10 cellular contexts compared by ENCODE assay signal in the genomic region with DNA sequence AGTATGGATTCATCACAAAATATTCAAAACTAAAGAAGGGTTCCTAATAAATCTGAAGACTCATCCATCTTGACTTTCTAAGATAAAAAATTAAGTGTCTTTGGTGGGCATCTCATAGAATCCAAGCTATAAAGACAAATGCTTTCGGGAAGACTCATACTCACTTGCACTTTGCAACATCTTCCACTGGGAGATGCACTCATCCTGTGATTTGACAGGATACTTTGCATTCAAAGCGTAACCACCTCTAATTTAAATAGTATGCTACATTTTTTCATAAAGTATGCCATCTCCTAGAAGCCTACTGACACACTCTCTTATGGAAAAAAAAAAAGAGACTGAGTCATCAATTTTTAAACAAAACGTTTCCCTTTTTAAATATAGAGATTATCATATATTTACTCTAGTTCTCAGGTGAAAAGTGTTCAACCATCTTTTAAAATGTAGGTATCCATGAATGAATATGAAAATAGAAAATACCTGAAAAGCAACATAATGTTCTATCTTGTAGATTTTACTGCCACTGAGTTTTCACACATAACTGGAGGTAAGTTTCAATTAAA.
DNase-seq lines count a peak whose midpoint lies in the region; ATAC-seq, FAIRE-seq and TF ChIP-seq lines count a peak whose summit lies in the region.
"Had no signal": no experiment of that assay in that cellular context is flagged by ENCODE, and none has a peak within 500 bp of the region (broad histone marks: within the 10 kb centered on the region; RNA-seq: fewer than 3 reads in every experiment).

No MANE protein-coding gene starts in this region.

- no peak for TF ChIP-seq POLR2A in upper lobe of left lung (IDR thresholded peaks at IDR 0.05)

- H2BK120ac ChIP-seq in mesendoderm (ENCODE audit: low read depth, low read length), result no peak overlapping the region

- H3K9me2 ChIP-seq in MM.1S (replicated peaks; ENCODE audit: insufficient read depth, low read length), result no peaks in the 10 kb centered on the region

- WGBS in mesendoderm (ENCODE audit: extremely low coverage, insufficient coverage, low lambda C conversion rate), result no CpG with 5 or more reads among the region's 3 CpGs
- 59 to 66% methylated on average over 3 of the region's 3 CpGs for WGBS in upper lobe of left lung, 2 donors

- no peak overlapping the region for H3K4me3 ChIP-seq in MM.1S (ENCODE audit: low read length)
- H3K4me3 ChIP-seq in bronchial epithelial cell (ENCODE audit: low read depth, low read length), result no peak overlapping the region
- no peak overlapping the region for H3K4me3 ChIP-seq in mesendoderm (ENCODE audit: low read length)
- H3K4me3 ChIP-seq in upper lobe of left lung, result no peak overlapping the region
- H3K4me3 ChIP-seq: ascending aorta had no signal

- no peak overlapping the region for H4K8ac ChIP-seq in mesendoderm (ENCODE audit: low read depth, low read length)

- H3K9me3 ChIP-seq in MM.1S (replicated peaks; ENCODE audit: insufficient read depth, low read length) (no peaks in the 10 kb centered on the region), upper lobe of left lung (no peaks in the 10 kb centered on the region)
- H3K9me3 ChIP-seq: ascending aorta had no signal

- no peaks in the 10 kb centered on the region for H3K79me1 ChIP-seq in mesendoderm (ENCODE audit: low read length)

- H3K27me3 ChIP-seq in MM.1S (replicated peaks; ENCODE audit: insufficient read depth, low read length), result no peaks in the 10 kb centered on the region
- no peaks in the 10 kb centered on the region for H3K27me3 ChIP-seq in bronchial epithelial cell (ENCODE audit: control insufficient read depth, insufficient read depth, low read length)
- no peaks in the 10 kb centered on the region for H3K27me3 ChIP-seq in mesendoderm (ENCODE audit: insufficient read depth, low read length, poor library complexity)
- no peaks in the 10 kb centered on the region for H3K27me3 ChIP-seq in upper lobe of left lung
- H3K27me3 ChIP-seq: ascending aorta had no signal

- no peak for TF ChIP-seq EP300 in upper lobe of left lung (IDR thresholded peaks at IDR 0.05)

- no peak overlapping the region for H4K5ac ChIP-seq in mesendoderm (ENCODE audit: low read length)

- no peaks in the 10 kb centered on the region for H3K79me2 ChIP-seq in MM.1S (ENCODE audit: low read length)
- no peaks in the 10 kb centered on the region for H3K79me2 ChIP-seq in mesendoderm (ENCODE audit: control insufficient read depth, insufficient read depth, low read length)

- H2AK5ac ChIP-seq in mesendoderm (ENCODE audit: low read length), result no peak overlapping the region

- H3K4me1 ChIP-seq in MM.1S (ENCODE audit: low read length) (no peaks in the 10 kb centered on the region), mesendoderm (ENCODE audit: control insufficient read depth, low read depth, low read length) (no peaks in the 10 kb centered on the region), upper lobe of left lung (no peaks in the 10 kb centered on the region)
- H3K4me1 ChIP-seq: ascending aorta had no signal

- no peak for FAIRE-seq in bronchial epithelial cell (lab: Jason Lieb, UNC)
- FAIRE-seq: A204.1 had no signal

- no peak overlapping the region for H3K23ac ChIP-seq in mesendoderm (ENCODE audit: low read length)

- no peak overlapping the region for H3K56ac ChIP-seq in mesendoderm (ENCODE audit: low read length)

- no peak overlapping the region for H3K4ac ChIP-seq in mesendoderm (ENCODE audit: low read depth, low read length)

- H2BK5ac ChIP-seq in mesendoderm (ENCODE audit: low read length), result no peak overlapping the region

- no peak overlapping the region for H3K27ac ChIP-seq in MM.1S (ENCODE audit: low read length)
- no peak overlapping the region for H3K27ac ChIP-seq in mesendoderm (ENCODE audit: low read depth, low read length)
- no peak overlapping the region for H3K27ac ChIP-seq in upper lobe of left lung
- H3K27ac ChIP-seq: ascending aorta had no signal

- peak; percentile 12; the same call in 1 of the 2 replicates for TF ChIP-seq CTCF in MM.1S (IDR thresholded peaks at IDR 0.05; ENCODE audit: low read length)
- peak; percentile 44 for TF ChIP-seq CTCF in bronchial epithelial cell (IDR thresholded peaks at IDR 0.05; ENCODE audit: insufficient read depth, low read length, severe bottlenecking)
- TF ChIP-seq CTCF in upper lobe of left lung (IDR thresholded peaks at IDR 0.05), result no peak

- no peaks in the 10 kb centered on the region for H4K20me1 ChIP-seq in MM.1S (ENCODE audit: insufficient read depth, low read length)

- H2AFZ ChIP-seq in MM.1S (ENCODE audit: low read length), result no peak overlapping the region

- peak; percentile 27 for DNase-seq in DMS 273 (lab: John Stamatoyannopoulos, UW; ENCODE audit: unreplicated experiment)
- no peak for DNase-seq in DMS 273 treated with DMSO at 0.1 percent for 48 hours (lab: John Stamatoyannopoulos, UW)
- no peak for DNase-seq in MM.1S
- DNase-seq in bronchial epithelial cell (ENCODE audit: low read depth), result peak; percentile 83
- DNase-seq in mesendoderm, result peak; percentile 7
- DNase-seq in upper lobe of left lung, result no peak

- H3K9ac ChIP-seq in MM.1S (ENCODE audit: low read length) (no peak overlapping the region), mesendoderm (ENCODE audit: low read length) (no peak overlapping the region)

- H3K36me3 ChIP-seq in MM.1S (replicated peaks; ENCODE audit: insufficient read depth, low read length) (no peaks in the 10 kb centered on the region), bronchial epithelial cell (ENCODE audit: control insufficient read depth, insufficient read depth, low read length) (no peaks in the 10 kb centered on the region), mesendoderm (ENCODE audit: control insufficient read depth, insufficient read depth, low read length) (no peaks in the 10 kb centered on the region), upper lobe of left lung (no peaks in the 10 kb centered on the region)
- H3K36me3 ChIP-seq: ascending aorta had no signal

- no peak overlapping the region for H3K18ac ChIP-seq in mesendoderm (ENCODE audit: low read length)

- no peak overlapping the region for H2BK15ac ChIP-seq in mesendoderm (replicated peaks; ENCODE audit: low read depth)

- H3F3A ChIP-seq in MM.1S (ENCODE audit: insufficient read depth, low read length), result no peaks in the 10 kb centered on the region

- H3K4me2 ChIP-seq in MM.1S (ENCODE audit: low read depth, low read length), result no peak overlapping the region
- no peak overlapping the region for H3K4me2 ChIP-seq in mesendoderm (ENCODE audit: low read length)

- ATAC-seq in HG03139 (IDR thresholded peaks at IDR 0.05; ENCODE audit: unreplicated experiment) (no peak), upper lobe of left lung (ENCODE audit: low FRiP score in 2 of 2) (no peak), GM21528 (IDR thresholded peaks at IDR 0.05; ENCODE audit: low FRiP score, unreplicated experiment) (no peak)

Comparison
In these comparisons a context has a peak if more than half of its experiments do, and no peak if none do; other contexts are left out.
1. DNase-seq: peak in DMS 273 (single experiment), bronchial epithelial cell (single experiment) and mesendoderm (single experiment); none in DMS 273 treated with DMSO at 0.1 percent for 48 hours (single experiment), MM.1S (single experiment) and upper lobe of left lung (0 of 2).
2. CTCF ChIP-seq: peak in MM.1S (single experiment) and bronchial epithelial cell (single experiment); none in upper lobe of left lung (0 of 6).